Comparison of ENCODE assay signal across 6 cellular contexts in genomic region chr22:22576989-22577427, GRCh38. TPM values are rescaled to one million over a fixed set of nuclear protein-coding genes. Genes with fewer than 3 reads are reported as not detected.
"Had no signal": no experiment of that assay in that cellular context is flagged by ENCODE, and none has a peak within 500 bp of the region (broad histone marks: within the 10 kb centered on the region; RNA-seq: fewer than 3 reads in every experiment).

No MANE protein-coding gene starts in this region.

- FAIRE-seq: H1, H54, HTR-8/SVneo had no signal

- H3K4me3 ChIP-seq: GM23338 had no signal

RNA-seq across cellular contexts. Expression of gene PRAME, which starts 17.9 kb away (rescaled TPM):
- total RNA-seq: GM23338, HT-29, IMR-90 had no signal

RNA-seq across cellular contexts. Expression of gene ZNF280A, which starts 56.9 kb away (rescaled TPM):
- total RNA-seq: GM23338, HT-29, IMR-90 had no signal
